In the genomic region with DNA sequence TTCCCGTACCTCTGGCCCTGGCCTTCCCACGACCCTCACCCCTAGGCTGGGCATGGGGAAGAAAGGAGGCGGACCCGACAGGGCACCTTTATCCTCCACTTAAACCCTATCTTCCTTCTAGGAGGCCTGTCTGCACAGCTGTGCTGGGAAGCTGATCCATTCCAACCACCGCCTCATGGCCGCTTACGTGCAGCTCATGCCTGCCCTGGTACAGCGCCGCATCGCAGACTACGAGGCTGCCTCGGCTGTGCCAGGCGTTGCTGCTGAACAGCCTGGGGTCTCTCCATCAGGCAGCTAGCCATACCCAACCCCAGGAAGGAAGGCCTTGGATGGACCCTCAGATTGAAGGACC, we compare ENCODE assay signal across 8 cellular contexts. TPM values are rescaled to one million over a fixed set of nuclear protein-coding genes. Genes with fewer than 3 reads are reported as not detected.
DNase-seq lines count a peak whose midpoint lies in the region; ATAC-seq lines count a peak whose summit lies in the region.

No MANE protein-coding gene starts in this region.

- H3K4me1 ChIP-seq in HUES6 (ENCODE audit: control insufficient read depth, insufficient read depth, low read length): peaks cover 14% of the 10 kb centered on the region
- H3K4me1 ChIP-seq in mesodermal cell (ENCODE audit: control insufficient read depth, insufficient read depth, low read length, poor library complexity, severe bottlenecking): peaks cover 20% of the 10 kb centered on the region

- 22 to 36% methylated on average over 8 to 11 of the region's 13 CpGs for WGBS in mesodermal cell (ENCODE audit: insufficient coverage in 2 of 2), 2 experiments

- H3K27me3 ChIP-seq in HUES6 (ENCODE audit: control insufficient read depth, insufficient read depth, low read length): no peaks in the 10 kb centered on the region

- H3K4me3 ChIP-seq in HUES6 (ENCODE audit: low read depth, low read length) (peak overlapping the region; percentile 97), mesodermal cell (ENCODE audit: extremely low read depth, insufficient read depth, low read length, poor library complexity, severe bottlenecking) (peak overlapping the region; percentile 97)

- H3K36me3 ChIP-seq in HUES6 (ENCODE audit: control insufficient read depth, insufficient read depth, low read length) (peaks cover 79% of the 10 kb centered on the region), mesodermal cell (ENCODE audit: control insufficient read depth, insufficient read depth, low read length) (peaks cover 83% of the 10 kb centered on the region)

- DNase-seq in caudate nucleus (lab: John Stamatoyannopoulos, UW) (peak in 2 of 61 donors; percentile 41 to 43), foreskin melanocyte (no peak), SW480 (ENCODE audit: low spot score) (no peak)
- DNase-seq in central memory CD4-positive, alpha-beta T cell: no peak

- H3K9me3 ChIP-seq in HUES6 (ENCODE audit: control insufficient read depth, insufficient read depth, low read depth, low read length) (no peaks in the 10 kb centered on the region), mesodermal cell (ENCODE audit: control insufficient read depth, low read length) (no peaks in the 10 kb centered on the region)

- ATAC-seq in GM18498 (IDR thresholded peaks at IDR 0.05; ENCODE audit: unreplicated experiment): peak; percentile 1
- ATAC-seq in GM19452 (IDR thresholded peaks at IDR 0.05; ENCODE audit: unreplicated experiment): no peak

- peak overlapping the region; percentile 92 for H3K9ac ChIP-seq in HUES6 (ENCODE audit: low read length)

- H3K27ac ChIP-seq in HUES6 (ENCODE audit: low read depth, low read length): peak overlapping the region; percentile 86
- peak overlapping the region; percentile 91 for H3K27ac ChIP-seq in caudate nucleus (ENCODE audit: low read depth, low read length)
- peak overlapping the region; percentile 98 for H3K27ac ChIP-seq in mesodermal cell (ENCODE audit: low read depth, low read length, severe bottlenecking)

RNA-seq across cellular contexts. Expression of a gene that starts 0.6 kb away (rescaled TPM):
- 23.6 TPM for polyA plus RNA-seq in mesodermal cell (2013, experiment 1 of 2)
- 19.0 TPM for polyA plus RNA-seq in mesodermal cell (2013, experiment 2 of 2)

RNA-seq across cellular contexts. Expression of a gene that starts 0.8 kb away (rescaled TPM):
- polyA plus RNA-seq in mesodermal cell (2013, experiment 1 of 2): 41.4 TPM
- 44.9 TPM for polyA plus RNA-seq in mesodermal cell (2013, experiment 2 of 2)

RNA-seq across cellular contexts. Expression of a gene that starts 8.2 kb away (rescaled TPM):
- polyA plus RNA-seq in mesodermal cell (2013, experiment 1 of 2): 17.5 TPM
- 16.4 TPM for polyA plus RNA-seq in mesodermal cell (2013, experiment 2 of 2)

RNA-seq across cellular contexts. Expression of a gene that starts 15.2 kb away (rescaled TPM):
- 8.9 TPM for polyA plus RNA-seq in mesodermal cell (2013, experiment 1 of 2)
- polyA plus RNA-seq in mesodermal cell (2013, experiment 2 of 2): 7.0 TPM

RNA-seq across cellular contexts. Expression of a gene that starts 41.1 kb away (rescaled TPM):
- polyA plus RNA-seq in mesodermal cell (2013, experiment 1 of 2): 0.66 TPM
- 1.4 TPM for polyA plus RNA-seq in mesodermal cell (2013, experiment 2 of 2)
